Comparison of ENCODE assay signal across 25 cellular contexts in the genomic region with DNA sequence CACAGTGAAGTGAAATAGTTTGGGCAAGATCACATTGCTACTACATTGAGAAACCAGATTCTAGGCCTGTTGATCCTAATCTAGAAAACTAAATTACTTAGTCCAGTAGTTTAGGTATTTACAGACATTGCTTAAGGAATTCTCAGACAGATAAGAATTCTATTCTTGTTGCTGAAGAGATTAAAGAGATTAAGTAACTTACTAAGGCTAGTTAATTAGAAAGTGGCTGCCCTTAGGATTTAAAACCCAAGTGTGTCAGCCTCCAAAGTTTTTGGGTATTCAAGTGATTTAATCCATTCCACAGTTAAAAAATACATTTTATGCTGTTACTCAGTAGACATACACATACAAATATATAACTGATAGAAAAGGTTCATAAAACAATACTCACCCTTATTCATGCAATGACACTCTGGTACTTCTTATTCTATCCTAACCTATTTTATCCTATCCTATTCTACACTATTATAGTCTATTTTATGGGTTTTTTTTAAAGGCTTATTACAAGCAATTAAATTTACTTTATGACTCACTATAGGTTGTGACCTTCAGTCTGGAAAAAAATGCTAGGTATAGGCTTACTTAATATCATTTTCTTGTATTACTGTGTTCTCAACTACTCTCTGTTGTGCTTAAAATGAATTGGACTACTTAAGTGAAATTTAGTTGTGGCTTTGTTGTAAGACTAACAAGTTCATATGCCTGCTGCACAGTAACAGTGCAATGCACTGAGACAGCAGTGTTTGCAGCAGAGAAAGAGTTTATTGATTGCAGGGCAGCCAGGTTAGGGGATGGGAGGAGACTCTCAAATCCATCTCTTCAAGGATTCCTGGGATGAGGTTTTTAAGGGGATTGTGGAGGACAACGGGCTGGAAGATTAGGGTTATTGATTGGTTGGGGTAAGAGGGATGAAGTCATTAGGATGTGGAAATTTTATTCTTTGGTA. TPM values are rescaled to one million over a fixed set of nuclear protein-coding genes. Genes with fewer than 3 reads are reported as not detected.
"Had no signal": no experiment of that assay in that cellular context is flagged by ENCODE, and none has a peak within 500 bp of the region (broad histone marks: within the 10 kb centered on the region; RNA-seq: fewer than 3 reads in every experiment).

No MANE protein-coding gene starts in this region.

- DNase-seq: activated B cell treated with CpG ODN at 0.5 μM for 24 hours; activated CD4-positive, alpha-beta T cell treated with anti-CD3 and anti-CD28 coated beads for 1 hour; activated CD4-positive, alpha-beta T cell treated with anti-CD3 and anti-CD28 coated beads, Interleukin-2, amount 10 ng/mL, durations not matched to agents 24 days and 14 days; activated CD4-positive, alpha-beta T cell treated with anti-CD3 and anti-CD28 coated beads, Interleukin-2, amount 50 U/mL, for 48 hours; activated CD8-positive, alpha-beta memory T cell treated with anti-CD3 and anti-CD28 coated beads, Interleukin-2, amount 10 ng/mL, durations not matched to agents 7 days and 5 days; activated effector memory CD4-positive, alpha-beta T cell treated with Interleukin-2 at 50 U/mL for 16 hours; activated naive CD4-positive, alpha-beta T cell; activated T-cell treated with anti-CD3 and anti-CD28 coated beads, Interleukin-2, amount 50 U/mL, for 24 hours; amniotic stem cell; body of pancreas; central memory CD4-positive, alpha-beta T cell; MG63; MV-4-11; NCI-H1092 treated with DMSO at 0.1 percent for 48 hours; NCI-H1436; NCI-H1694 treated with DMSO at 0.1 percent for 48 hours; NCI-H2029 treated with DMSO at 0.1 percent for 48 hours; NCI-H510A treated with DMSO at 0.1 percent for 48 hours; NK-92 treated with Interleukin-12 subunit alpha and Interleukin-12 subunit beta, amount 100 ng/mL, for 24 hours; SHP77; T-helper 9 cell had no signal

- ATAC-seq: activated CD8-positive, alpha-beta memory T cell treated with anti-CD3 and anti-CD28 coated beads, Interleukin-2, amount 10 ng/mL, durations not matched to agents 7 days and 5 days; body of pancreas had no signal

- H3K27me3 ChIP-seq: ascending aorta, body of pancreas, MG63, SJSA1 had no signal

- H3K9me3 ChIP-seq: body of pancreas, MG63, SJSA1 had no signal

- H3K36me3 ChIP-seq: ascending aorta, MG63, SJSA1 had no signal

- H3K27ac ChIP-seq: ascending aorta, body of pancreas, SJSA1 had no signal

- H3K4me3 ChIP-seq: ascending aorta, body of pancreas, MG63, SJSA1 had no signal

RNA-seq across cellular contexts. Expression of a gene that starts 10.7 kb away (rescaled TPM):
- total RNA-seq: activated B cell treated with CpG ODN at 0.5 μM for 24 hours; activated CD4-positive, alpha-beta T cell treated with anti-CD3 and anti-CD28 coated beads, Interleukin-2, amount 10 ng/mL, durations not matched to agents 24 days and 14 days; activated CD8-positive, alpha-beta memory T cell treated with anti-CD3 and anti-CD28 coated beads, Interleukin-2, amount 10 ng/mL, durations not matched to agents 7 days and 5 days; activated T-helper 1 cell treated with anti-CD3 and anti-CD28 coated beads, Interleukin-12 subunit alpha, Interleukin-12 subunit beta, Interleukin-2, Interleukin-4 antibody, amounts not matched to agents 30 ng/mL and 10 ng/mL and 1 ng/mL, durations not matched to agents 14 hours and 24 hours and 36 hours; ascending aorta; body of pancreas; bronchial epithelial cell; SJSA1 had no signal
